19 cellular contexts compared by ENCODE assay signal in genomic region chr13:22210134-22210930, GRCh38.
"Had no signal": no experiment of that assay in that cellular context is flagged by ENCODE, and none has a peak within 500 bp of the region (broad histone marks: within the 10 kb centered on the region; RNA-seq: fewer than 3 reads in every experiment).

No MANE protein-coding gene starts in this region.

- H3K27ac ChIP-seq: colonic mucosa, epithelial cell of prostate, gastroesophageal sphincter, upper lobe of right lung had no signal

- H3K27me3 ChIP-seq: breast epithelium, colonic mucosa, upper lobe of right lung had no signal

- H3K4me3 ChIP-seq: breast epithelium, colonic mucosa, dorsolateral prefrontal cortex, gastroesophageal sphincter, upper lobe of right lung had no signal

- H3K36me3 Mint-ChIP-seq: activated naive CD8-positive, alpha-beta T cell treated with anti-CD3 and anti-CD28 coated beads, Interleukin-2, amount 10 ng/mL, durations not matched to agents 7 days and 5 days; memory B cell; naive B cell had no signal

- H3K4me1 ChIP-seq: breast epithelium, colonic mucosa, gastroesophageal sphincter, upper lobe of right lung had no signal

- H3K27ac Mint-ChIP-seq: activated naive CD8-positive, alpha-beta T cell treated with anti-CD3 and anti-CD28 coated beads, Interleukin-2, amount 10 ng/mL, durations not matched to agents 7 days and 5 days; memory B cell; T-helper 1 cell treated with Interleukin-12 subunit alpha and Interleukin-12 subunit beta and Interleukin-4 antibody, amounts not matched to agents 30 μg/mL and 1 μg/mL, for 36 hours had no signal

- DNase-seq: activated CD4-positive, alpha-beta T cell treated with anti-CD3 and anti-CD28 coated beads for 4 hours; activated CD4-positive, alpha-beta T cell treated with anti-CD3 and anti-CD28 coated beads, Interleukin-2, amount 50 U/mL, for 48 hours; activated CD4-positive, CD25-positive, alpha-beta regulatory T cell; activated naive CD4-positive, alpha-beta T cell treated with Interleukin-2 at 50 U/mL for 16 hours; activated naive CD8-positive, alpha-beta T cell treated with anti-CD3 and anti-CD28 coated beads, Interleukin-2, amount 10 ng/mL, durations not matched to agents 7 days and 5 days; activated T-cell treated with anti-CD3 and anti-CD28 coated beads, Interleukin-2, amount 50 U/mL, for 48 hours; amniotic stem cell; colonic mucosa; dorsolateral prefrontal cortex; naive B cell; stimulated activated CD4-positive, alpha-beta T cell treated with anti-CD3 and anti-CD28 coated beads, Interleukin-4, amount 100 ng/mL, for 24 hours; stimulated activated naive CD8-positive, alpha-beta T cell treated with anti-CD3 and anti-CD28 coated beads, Interleukin-15, Interleukin-2, amounts not matched to agents 100 U/mL and 50 U/mL, for 24 hours; T1000; upper lobe of right lung had no signal

- H3K27me3 Mint-ChIP-seq: activated naive CD8-positive, alpha-beta T cell treated with anti-CD3 and anti-CD28 coated beads, Interleukin-2, amount 10 ng/mL, durations not matched to agents 7 days and 5 days; memory B cell; naive B cell had no signal

- H3K9me3 ChIP-seq: breast epithelium, colonic mucosa, gastroesophageal sphincter, upper lobe of right lung had no signal

- H3K36me3 ChIP-seq: breast epithelium, colonic mucosa, gastroesophageal sphincter, upper lobe of right lung had no signal

- ATAC-seq: gastroesophageal sphincter; stimulated activated naive CD8-positive, alpha-beta T cell treated with anti-CD3 and anti-CD28 coated beads, Interleukin-15, Interleukin-2, amounts not matched to agents 100 U/mL and 50 U/mL, for 24 hours; upper lobe of right lung had no signal

- H3K9me3 Mint-ChIP-seq: T-helper 1 cell treated with Interleukin-12 subunit alpha and Interleukin-12 subunit beta and Interleukin-4 antibody, amounts not matched to agents 30 μg/mL and 1 μg/mL, for 36 hours had no signal

- H3K4me3 Mint-ChIP-seq: activated naive CD8-positive, alpha-beta T cell treated with anti-CD3 and anti-CD28 coated beads, Interleukin-2, amount 10 ng/mL, durations not matched to agents 7 days and 5 days; memory B cell; naive B cell; T-helper 1 cell treated with Interleukin-12 subunit alpha and Interleukin-12 subunit beta and Interleukin-4 antibody, amounts not matched to agents 30 μg/mL and 1 μg/mL, for 36 hours had no signal
